1 cellular context compared by ENCODE assay signal in the genomic region with DNA sequence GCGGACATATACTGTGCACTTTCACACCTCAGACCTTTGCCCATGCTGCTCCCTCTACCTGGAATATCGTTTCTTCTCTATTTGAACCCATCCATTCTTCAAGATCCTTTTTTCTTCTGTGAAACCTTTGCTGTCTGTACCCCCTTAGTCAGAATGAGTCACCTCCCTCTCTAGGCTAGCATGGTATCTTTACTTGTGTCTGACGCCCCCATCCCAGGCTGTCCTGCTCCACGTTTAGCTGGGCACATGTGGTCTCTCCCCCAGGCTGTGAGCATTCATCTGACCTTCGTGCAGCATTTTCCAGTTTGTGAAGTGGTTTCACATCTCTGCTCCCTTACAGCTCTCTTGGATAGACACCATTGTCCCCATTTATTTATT.
TF ChIP-seq lines count a peak whose summit lies in the region.

No MANE protein-coding gene starts in this region.

TF ChIP-seq in H1, 55 proteins besides CTCF, POLR2A, EP300 and RAD21 (continued from another document):
- TF ChIP-seq EGR1 (IDR thresholded peaks at IDR 0.05; ENCODE audit: borderline replicate concordance, low read depth, low read length) (no peak), SP1 (IDR thresholded peaks at IDR 0.05; ENCODE audit: low read depth, low read length) (no peak), CHD1 (IDR thresholded peaks at IDR 0.05; ENCODE audit: low read depth, low read length) (no peak), TBP (IDR thresholded peaks at IDR 0.05; ENCODE audit: low read depth, low read length) (no peak), FOSL1 (IDR thresholded peaks at IDR 0.05; ENCODE audit: insufficient read depth, low read depth, low read length) (no peak), JUN (IDR thresholded peaks at IDR 0.05; ENCODE audit: low read depth, low read length) (no peak), TAF1 (IDR thresholded peaks at IDR 0.05; ENCODE audit: low read depth, low read length) (no peak), CEBPB (IDR thresholded peaks at IDR 0.05; ENCODE audit: low read depth, low read length) (no peak), CBX5 (IDR thresholded peaks at IDR 0.05; ENCODE audit: low read depth, low read length) (no peak), RXRA (IDR thresholded peaks at IDR 0.05; ENCODE audit: insufficient read depth, low read depth, low read length) (no peak), RBBP5 (IDR thresholded peaks at IDR 0.05; ENCODE audit: borderline replicate concordance, low read depth, low read length) (no peak)
- TF ChIP-seq, protein P1, sequence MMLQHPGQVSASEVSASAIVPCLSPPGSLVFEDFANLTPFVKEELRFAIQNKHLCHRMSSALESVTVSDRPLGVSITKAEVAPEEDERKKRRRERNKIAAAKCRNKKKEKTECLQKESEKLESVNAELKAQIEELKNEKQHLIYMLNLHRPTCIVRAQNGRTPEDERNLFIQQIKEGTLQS (IDR thresholded peaks at IDR 0.05; ENCODE audit: insufficient read depth, low read depth, low read length), result no peak
TF ChIP-seq in H1: peak in this region for 0.
